In the genomic region with DNA sequence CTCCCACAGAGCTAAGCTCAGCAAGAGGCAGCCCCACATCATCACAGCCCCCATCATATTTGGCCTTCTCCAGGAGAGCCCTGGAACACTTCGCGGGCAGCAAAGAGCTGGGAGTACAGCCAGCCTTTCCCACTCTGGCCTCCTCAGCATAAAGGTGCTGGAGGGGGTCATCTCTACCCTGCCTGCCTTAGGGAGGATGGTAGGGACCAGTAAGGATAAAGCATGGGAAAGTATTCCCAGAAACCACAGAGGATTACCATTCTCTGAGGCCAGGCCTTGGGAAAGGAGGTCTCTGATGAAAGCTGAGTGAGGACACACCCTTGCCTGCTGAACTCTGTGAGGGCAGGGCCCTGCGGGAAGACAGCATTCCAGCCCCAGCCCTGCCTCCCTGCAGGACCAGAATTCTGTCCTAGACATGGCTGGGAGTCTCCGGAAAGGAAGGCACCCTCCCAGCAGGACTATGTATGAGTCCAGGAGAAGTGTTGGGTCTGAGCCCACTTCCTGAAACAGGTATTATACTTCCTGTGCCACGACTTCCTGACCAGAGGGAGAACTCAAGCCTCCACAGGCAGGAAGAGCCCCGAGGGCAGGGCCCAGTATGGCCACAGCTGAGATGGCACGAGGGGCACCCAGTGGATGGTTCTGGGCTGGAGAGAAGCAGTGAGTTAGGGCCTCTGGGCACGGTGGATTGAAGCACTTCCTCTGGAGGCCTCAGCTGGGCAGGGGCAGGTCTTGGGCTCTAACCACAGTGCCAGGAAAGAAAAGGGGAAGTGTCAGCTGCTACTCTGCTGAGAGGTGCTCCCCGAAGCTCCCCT, we compare ENCODE assay signal across 8 cellular contexts. TPM values are rescaled to one million over a fixed set of nuclear protein-coding genes. Genes with fewer than 3 reads are reported as not detected.
DNase-seq lines count a peak whose midpoint lies in the region; ATAC-seq and TF ChIP-seq lines count a peak whose summit lies in the region.

No MANE protein-coding gene starts in this region.

- peak; percentile 76 for DNase-seq in AG09319 (ENCODE audit: extremely low read depth, low read depth)
- DNase-seq in Kasumi-1 (lab: John Stamatoyannopoulos, UW), result peak; percentile 91 to 95
- DNase-seq in astrocyte of the hippocampus (ENCODE audit: low read depth, low spot score), result peak; percentile 80
- no peak for DNase-seq in memory B cell (ENCODE audit: low spot score in 2 of 2)
- DNase-seq in DMS79 treated with DMSO at 0.1 percent for 48 hours (lab: John Stamatoyannopoulos, UW), result no peak
- DNase-seq in activated CD8-positive, alpha-beta memory T cell treated with anti-CD3 and anti-CD28 coated beads, Interleukin-2, amount 50 U/mL, for 48 hours, result no peak
- no peak for DNase-seq in MG63

- no peaks in the 10 kb centered on the region for H3K9me3 Mint-ChIP-seq in memory B cell

- no peaks in the 10 kb centered on the region for H3K27me3 Mint-ChIP-seq in memory B cell

- peak; percentile 48 for ATAC-seq in memory B cell (ENCODE audit: low read depth)

- H3K4me3 Mint-ChIP-seq in memory B cell, result peak overlapping the region; percentile 57

- peaks cover 62% of the 10 kb centered on the region for H3K4me1 Mint-ChIP-seq in memory B cell

- no peaks in the 10 kb centered on the region for H3K27me3 ChIP-seq in MG63

- H3K4me3 ChIP-seq in urinary bladder (ENCODE audit: low read depth, low read length) (no peak overlapping the region), MG63 (no peak overlapping the region)

- H3K4me1 ChIP-seq in urinary bladder (ENCODE audit: insufficient read depth), result no peaks in the 10 kb centered on the region

- H3K36me3 Mint-ChIP-seq in memory B cell, result peaks cover 13% of the 10 kb centered on the region

- H3K9me3 ChIP-seq in MG63, result no peaks in the 10 kb centered on the region

- peak overlapping the region; percentile 91 for H3K27ac Mint-ChIP-seq in memory B cell

- no peaks in the 10 kb centered on the region for H3K36me3 ChIP-seq in urinary bladder (ENCODE audit: insufficient read depth)
- H3K36me3 ChIP-seq in MG63, result peaks cover 22% of the 10 kb centered on the region

- TF ChIP-seq CTCF in AG09319 (IDR thresholded peaks at IDR 0.05; ENCODE audit: low read depth, low read length), result no peak

- WGBS in urinary bladder, result 51% methylated on average over 9 of the region's 9 CpGs

- H3K27ac ChIP-seq in urinary bladder (ENCODE audit: low read depth), result peak overlapping the region; percentile 48

RNA-seq across cellular contexts. Expression of a gene that starts 12.9 kb away (rescaled TPM):
- 7.5 TPM for total RNA-seq in urinary bladder
- 21.7 TPM for polyA plus RNA-seq in urinary bladder
- total RNA-seq in MG63 (2014; rRNA removed; shearing (Covaris generic); ENCODE audit: low replicate concordance), result 2.3 and 4.1 TPM in 2 replicates

RNA-seq across cellular contexts. Expression of a gene that starts 24.5 kb away (rescaled TPM):
- total RNA-seq in urinary bladder, result 8.4 TPM
- 31.7 TPM for polyA plus RNA-seq in urinary bladder
- total RNA-seq in MG63 (2014; rRNA removed; shearing (Covaris generic); ENCODE audit: low replicate concordance), result 17.5 and 25.7 TPM in 2 replicates

RNA-seq across cellular contexts. Expression of a gene that starts 35.6 kb away (rescaled TPM):
- total RNA-seq in urinary bladder, result 0.32 TPM
- polyA plus RNA-seq in urinary bladder, result 1.3 TPM
- total RNA-seq in MG63 (2014; rRNA removed; shearing (Covaris generic); ENCODE audit: low replicate concordance), result not detected in 2 replicates

RNA-seq across cellular contexts. Expression of a gene that starts 54.5 kb away (rescaled TPM):
- total RNA-seq in urinary bladder, result 27.5 TPM
- polyA plus RNA-seq in urinary bladder, result 53.6 TPM
- total RNA-seq in MG63 (2014; rRNA removed; shearing (Covaris generic); ENCODE audit: low replicate concordance), result 6.9 and 19.5 TPM in 2 replicates

RNA-seq across cellular contexts. Expression of a gene that starts 54.6 kb away (rescaled TPM):
- total RNA-seq in urinary bladder, result 2.1 TPM
- 2.0 TPM for polyA plus RNA-seq in urinary bladder
- 1.0 and 2.6 TPM in 2 replicates for total RNA-seq in MG63 (2014; rRNA removed; shearing (Covaris generic); ENCODE audit: low replicate concordance)

Comparison
In these comparisons a context has a peak if more than half of its experiments do, and no peak if none do; other contexts are left out.
1. DNase-seq: peak in AG09319 (single experiment), Kasumi-1 (2 of 2) and astrocyte of the hippocampus (single experiment); none in memory B cell (0 of 2), DMS79 treated with DMSO at 0.1 percent for 48 hours (single experiment), activated CD8-positive, alpha-beta memory T cell treated with anti-CD3 and anti-CD28 coated beads, Interleukin-2, amount 50 U/mL, for 48 hours (single experiment) and MG63 (single experiment).